In genomic region chr1:201506092-201506491, GRCh38 we compare ENCODE assay signal across 8 cellular contexts. TPM values are rescaled to one million over a fixed set of nuclear protein-coding genes. Genes with fewer than 3 reads are reported as not detected.
DNase-seq lines count a peak whose midpoint lies in the region; ATAC-seq lines count a peak whose summit lies in the region.

No MANE protein-coding gene starts in this region.

- DNase-seq in T-helper 2 cell treated with Interferon-gamma antibody and Interleukin-4, amounts not matched to agents 5 μg/mL and 100 μg/mL, for 36 hours (ENCODE audit: low spot score): no peak
- DNase-seq in T-helper 2 cell (no peak), middle frontal gyrus (ENCODE audit: extremely low spot score, low spot score) (no peak)
- no peak for DNase-seq in activated naive CD4-positive, alpha-beta T cell treated with anti-CD3 and anti-CD28 coated beads, Interleukin-2, amount 50 U/mL, for 72 hours (ENCODE audit: low spot score in 2 of 2)

- H3K27ac ChIP-seq in layer of hippocampus (ENCODE audit: low read depth, low read length): peak overlapping the region; percentile 98
- H3K27ac ChIP-seq in temporal lobe (ENCODE audit: low read depth, low read length): peak overlapping the region; percentile 93

- no peak for ATAC-seq in activated naive CD4-positive, alpha-beta T cell treated with anti-CD3 and anti-CD28 coated beads, Interleukin-2, amount 50 U/mL, for 72 hours
- no peak for ATAC-seq in HG03460 (IDR thresholded peaks at IDR 0.05; ENCODE audit: unreplicated experiment)
- no peak for ATAC-seq in GM18870 (IDR thresholded peaks at IDR 0.05; ENCODE audit: unreplicated experiment)

- peak overlapping the region; percentile 93 for H3K4me3 Mint-ChIP-seq in T-helper 2 cell treated with Interferon-gamma antibody and Interleukin-4, amounts not matched to agents 5 μg/mL and 100 μg/mL, for 36 hours

- H3K27me3 ChIP-seq in layer of hippocampus (ENCODE audit: control insufficient read depth, insufficient read depth, low read length): no peaks in the 10 kb centered on the region

- no peaks in the 10 kb centered on the region for H3K9me3 Mint-ChIP-seq in T-helper 2 cell treated with Interferon-gamma antibody and Interleukin-4, amounts not matched to agents 5 μg/mL and 100 μg/mL, for 36 hours
- no peaks in the 10 kb centered on the region for H3K9me3 Mint-ChIP-seq in activated naive CD4-positive, alpha-beta T cell treated with anti-CD3 and anti-CD28 coated beads, Interleukin-2, amount 50 U/mL, for 72 hours

- H3K36me3 Mint-ChIP-seq in T-helper 2 cell treated with Interferon-gamma antibody and Interleukin-4, amounts not matched to agents 5 μg/mL and 100 μg/mL, for 36 hours (ENCODE audit: low read depth): peaks cover 7% of the 10 kb centered on the region
- H3K36me3 Mint-ChIP-seq in activated naive CD4-positive, alpha-beta T cell treated with anti-CD3 and anti-CD28 coated beads, Interleukin-2, amount 50 U/mL, for 72 hours: peaks cover 0 to 7% of the 10 kb centered on the region in 2 donors

- H3K4me1 Mint-ChIP-seq in T-helper 2 cell treated with Interferon-gamma antibody and Interleukin-4, amounts not matched to agents 5 μg/mL and 100 μg/mL, for 36 hours (ENCODE audit: low read depth): peaks cover 42% of the 10 kb centered on the region

- no peaks in the 10 kb centered on the region for H3K27me3 Mint-ChIP-seq in T-helper 2 cell treated with Interferon-gamma antibody and Interleukin-4, amounts not matched to agents 5 μg/mL and 100 μg/mL, for 36 hours (ENCODE audit: low read depth)

- peak overlapping the region; percentile 87 for H3K27ac Mint-ChIP-seq in T-helper 2 cell treated with Interferon-gamma antibody and Interleukin-4, amounts not matched to agents 5 μg/mL and 100 μg/mL, for 36 hours
- H3K27ac Mint-ChIP-seq in activated naive CD4-positive, alpha-beta T cell treated with anti-CD3 and anti-CD28 coated beads, Interleukin-2, amount 50 U/mL, for 72 hours: peak overlapping the region; percentile 87 to 91

RNA-seq across cellular contexts. Expression of gene CSRP1, which starts 0.8 kb away (rescaled TPM):
- total RNA-seq in activated naive CD4-positive, alpha-beta T cell treated with anti-CD3 and anti-CD28 coated beads, Interleukin-2, amount 50 U/mL, for 72 hours: 10 to 100 TPM; 13.2 to 57.6 TPM
- 23.1 TPM for total RNA-seq in temporal lobe

RNA-seq across cellular contexts. Expression of gene NAV1, which starts 32.8 kb away (rescaled TPM):
- total RNA-seq in activated naive CD4-positive, alpha-beta T cell treated with anti-CD3 and anti-CD28 coated beads, Interleukin-2, amount 50 U/mL, for 72 hours: 1 to 10 TPM in 1 of 2 donors, under 1 TPM in 1; 0.48 to 3.1 TPM
- total RNA-seq in temporal lobe: 78.4 TPM

RNA-seq across cellular contexts. Expression of gene PHLDA3, which starts 37.1 kb away (rescaled TPM):
- 10 to 100 TPM in 1 of 2 donors, 1 to 10 TPM in 1; 5.7 to 13.0 TPM for total RNA-seq in activated naive CD4-positive, alpha-beta T cell treated with anti-CD3 and anti-CD28 coated beads, Interleukin-2, amount 50 U/mL, for 72 hours
- 7.1 TPM for total RNA-seq in temporal lobe

Comparison
In these comparisons a context has a peak if more than half of its experiments do, and no peak if none do; other contexts are left out.
1. RNA of gene NAV1, which starts 32.8 kb away (total RNA-seq): 78.4 TPM in temporal lobe (single experiment); 0.48 to 3.1 TPM in activated naive CD4-positive, alpha-beta T cell treated with anti-CD3 and anti-CD28 coated beads, Interleukin-2, amount 50 U/mL, for 72 hours; every median in the first group is over 10 times any median in the second.